In the genomic region with DNA sequence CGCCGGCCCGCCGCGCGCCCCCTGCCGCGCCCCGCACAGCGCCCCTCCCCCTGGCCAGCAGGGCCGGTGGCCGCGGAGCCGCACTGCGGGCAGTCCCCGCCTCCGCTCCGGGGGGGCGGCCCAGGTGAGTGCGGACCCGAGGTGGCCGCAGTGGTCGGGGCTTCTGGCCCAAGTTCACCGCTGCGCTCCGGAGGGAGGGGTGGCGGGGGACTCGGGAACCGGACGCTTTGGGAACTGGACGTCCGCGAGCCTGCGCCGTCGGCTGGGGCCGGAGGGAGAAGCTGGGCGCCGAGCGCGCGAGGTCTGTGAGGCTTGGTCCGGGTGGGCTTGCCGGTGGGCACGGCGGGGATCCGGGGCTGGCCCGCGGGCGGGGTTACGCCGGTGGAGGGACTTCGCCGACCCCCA, we compare ENCODE assay signal across 8 cellular contexts. TPM values are rescaled to one million over a fixed set of nuclear protein-coding genes. Genes with fewer than 3 reads are reported as not detected.
DNase-seq lines count a peak whose midpoint lies in the region; ATAC-seq and TF ChIP-seq lines count a peak whose summit lies in the region.

No MANE protein-coding gene starts in this region.

- no peak for TF ChIP-seq CTCF in osteocyte (IDR thresholded peaks at IDR 0.05)

- no peaks in the 10 kb centered on the region for H3K9me3 Mint-ChIP-seq in osteocyte (ENCODE audit: unreplicated experiment)

- peak overlapping the region; percentile 58 to 66 for H3K27ac ChIP-seq in esophagus (ENCODE audit: low read depth in 2 of 2, low read length in 1 of 2)

- peaks cover 29% of the 10 kb centered on the region for H3K27me3 ChIP-seq in NT2/D1 (ENCODE audit: insufficient read depth, insufficient read length)
- H3K27me3 ChIP-seq in esophagus (ENCODE audit: control insufficient read depth in 1 of 2, insufficient read depth in 2 of 2, low read length in 2 of 2) = no peaks in the 10 kb centered on the region

- H3K27ac Mint-ChIP-seq in osteocyte (ENCODE audit: unreplicated experiment) = no peak overlapping the region

- peak overlapping the region; percentile 74 for H3K9ac ChIP-seq in NT2/D1 (ENCODE audit: insufficient read length, low read depth)

- DNase-seq in NT2/D1 (ENCODE audit: low read depth, low spot score) = no peak
- DNase-seq in osteocyte (ENCODE audit: extremely low spot score, unreplicated experiment) = no peak
- DNase-seq in HK-2 (ENCODE audit: unreplicated experiment) = no peak
- no peak for DNase-seq in SKM-1 treated with dmso at 0.1 percent for 144 hours (lab: John Stamatoyannopoulos, UW; ENCODE audit: unreplicated experiment)
- DNase-seq in pons (ENCODE audit: low spot score) = no peak

- ATAC-seq in GM18907 (IDR thresholded peaks at IDR 0.05; ENCODE audit: unreplicated experiment) (peak; percentile 5), HG02763 (IDR thresholded peaks at IDR 0.05; ENCODE audit: unreplicated experiment) (no peak)

- peak overlapping the region; percentile 61 for H3K4me3 Mint-ChIP-seq in osteocyte (ENCODE audit: unreplicated experiment)

- H3K27me3 Mint-ChIP-seq in osteocyte (ENCODE audit: unreplicated experiment) = peaks cover 63% of the 10 kb centered on the region

- WGBS in esophagus, 2 donors = 0 to 1% methylated on average over 38 to 54 of the region's 54 CpGs

- no peaks in the 10 kb centered on the region for H3K36me3 Mint-ChIP-seq in osteocyte (ENCODE audit: unreplicated experiment)

- H3K36me3 ChIP-seq in NT2/D1 (ENCODE audit: insufficient read depth, insufficient read length, low read length) (no peaks in the 10 kb centered on the region), esophagus (ENCODE audit: control insufficient read depth in 2 of 2, insufficient read depth in 2 of 2, low read length in 1 of 2) (no peaks in the 10 kb centered on the region)

- H3K4me1 ChIP-seq in NT2/D1 (ENCODE audit: insufficient read depth, insufficient read length) (peaks cover 2% of the 10 kb centered on the region), esophagus (ENCODE audit: control insufficient read depth in 2 of 2, insufficient read depth in 2 of 2, low read length in 1 of 2) (peaks cover 0 to 11% of the 10 kb centered on the region in 2 donors)

- H3K4me1 Mint-ChIP-seq in osteocyte (ENCODE audit: unreplicated experiment) = peaks cover 45% of the 10 kb centered on the region

- H3K9me3 ChIP-seq in NT2/D1 (ENCODE audit: insufficient read depth, low read length) = no peaks in the 10 kb centered on the region
- no peaks in the 10 kb centered on the region for H3K9me3 ChIP-seq in esophagus (ENCODE audit: control insufficient read depth in 2 of 2, insufficient read depth in 1 of 2, low read depth in 1 of 2, low read length in 1 of 2)

- H3K4me3 ChIP-seq in NT2/D1 (ENCODE audit: insufficient read length, low read depth) (peak overlapping the region; percentile 62), esophagus (ENCODE audit: low read depth in 1 of 2, low read length in 2 of 2) (peak overlapping the region; percentile 59 to 70)

RNA-seq across cellular contexts. Expression of a gene that starts 0.6 kb away (rescaled TPM):
- under 1 TPM; 0.79 to 0.99 TPM for polyA plus RNA-seq in esophagus
- total RNA-seq in osteocyte = 18.7 and 20.4 TPM in 2 replicates
